8 cellular contexts compared by ENCODE assay signal in the genomic region with DNA sequence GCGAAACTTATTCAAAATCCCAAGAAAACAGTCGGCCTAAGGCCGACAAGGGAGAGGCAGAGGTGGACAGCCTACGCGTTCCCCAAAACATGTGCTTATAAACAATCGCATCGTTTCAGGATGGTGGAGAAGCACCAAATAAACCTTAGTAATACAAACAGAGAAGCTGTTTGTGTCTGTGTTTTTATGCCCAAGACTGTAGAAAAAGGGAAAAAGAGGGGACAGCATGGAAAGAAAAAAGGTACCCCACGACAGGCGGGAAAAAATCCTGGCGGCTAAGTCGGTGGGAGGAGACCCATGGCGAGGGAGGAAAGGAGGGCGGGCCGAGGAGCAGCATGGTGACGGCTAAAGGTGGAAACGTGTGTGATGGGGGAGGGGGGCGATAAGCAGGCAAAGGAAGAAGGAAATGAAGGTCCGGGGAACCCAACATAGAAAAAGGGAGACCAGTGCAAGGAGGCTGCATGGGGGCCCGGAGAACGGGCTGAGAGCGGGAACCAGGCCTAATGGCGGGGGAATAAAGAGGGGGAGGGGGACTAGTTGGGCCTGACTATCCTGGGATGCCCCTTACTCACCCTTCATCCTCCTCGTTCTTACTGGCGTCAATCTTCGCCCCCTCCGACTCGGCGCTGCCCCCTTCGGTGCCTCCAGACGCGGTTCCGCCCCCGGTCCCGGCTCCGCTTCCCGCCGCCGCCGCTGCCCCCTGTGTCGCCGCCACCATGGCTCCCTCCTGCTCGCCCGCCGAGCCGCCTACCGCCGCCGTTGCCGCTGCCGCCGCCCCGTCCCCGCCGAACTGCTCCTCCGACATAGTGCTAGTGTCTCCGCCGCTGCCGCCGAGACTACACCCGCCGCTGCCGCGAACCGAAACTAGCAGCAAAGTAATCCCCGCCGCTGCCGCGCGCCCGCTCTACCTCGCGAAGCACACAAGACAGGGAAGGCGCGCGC. TPM values are rescaled to one million over a fixed set of nuclear protein-coding genes. Genes with fewer than 3 reads are reported as not detected.
DNase-seq lines count a peak whose midpoint lies in the region; FAIRE-seq and TF ChIP-seq lines count a peak whose summit lies in the region.

No MANE protein-coding gene starts in this region.

- peak overlapping the region; percentile 76 for H3K4me2 ChIP-seq in DOHH2 (ENCODE audit: low read length)
- H3K4me2 ChIP-seq in GM23248 (ENCODE audit: unreplicated experiment): peak overlapping the region; percentile 98

- peaks cover 61% of the 10 kb centered on the region for H3K36me3 ChIP-seq in DOHH2 (ENCODE audit: control insufficient read depth, low read length)
- H3K36me3 ChIP-seq in GM23248 (ENCODE audit: low read depth): peaks cover 12% of the 10 kb centered on the region; the same call in 1 of the 2 replicates
- peaks cover 49% of the 10 kb centered on the region for H3K36me3 ChIP-seq in KOPT-K1 (ENCODE audit: insufficient read depth, low read length)

- FAIRE-seq in frontal cortex (lab: Jason Lieb, UNC): no peak

- H3K27me3 ChIP-seq in DOHH2 (ENCODE audit: control insufficient read depth, low read length) (no peaks in the 10 kb centered on the region; the same call in 1 of the 2 replicates), GM23248 (replicated peaks; ENCODE audit: insufficient read depth) (no peaks in the 10 kb centered on the region)

- no peaks in the 10 kb centered on the region for H3K9me3 ChIP-seq in DOHH2 (ENCODE audit: control insufficient read depth, insufficient read depth, low read length)
- H3K9me3 ChIP-seq in GM23248 (ENCODE audit: low read depth): no peaks in the 10 kb centered on the region
- no peaks in the 10 kb centered on the region for H3K9me3 ChIP-seq in KOPT-K1 (ENCODE audit: insufficient read depth, low read length, poor library complexity, severe bottlenecking)

- DNase-seq in GM23248 (peak; percentile 89), SHP77 (lab: John Stamatoyannopoulos, UW) (peak; percentile 16 to 75), activated gamma-delta T cell treated with Interleukin-2 at 50 U/mL for 16 hours (peak; percentile 60), frontal cortex (ENCODE audit: low spot score in 2 of 2) (peak; percentile 36 to 43), nucleus accumbens (lab: John Stamatoyannopoulos, UW) (peak in 51 of 56 donors; percentile 3 to 73 (median 40)), substantia nigra (lab: John Stamatoyannopoulos, UW) (peak in 42 of 49 donors; percentile 4 to 85 (median 42))

- H3K9me2 ChIP-seq in DOHH2 (replicated peaks; ENCODE audit: control insufficient read depth, low read length): no peaks in the 10 kb centered on the region
- no peaks in the 10 kb centered on the region for H3K9me2 ChIP-seq in GM23248 (ENCODE audit: insufficient read depth)

- H3K79me2 ChIP-seq in DOHH2 (ENCODE audit: control insufficient read depth, low read length) (peaks cover 81% of the 10 kb centered on the region), GM23248 (ENCODE audit: insufficient read depth) (peaks cover 89% of the 10 kb centered on the region)

- H3K27ac ChIP-seq in DOHH2 (ENCODE audit: low read depth, low read length) (peak overlapping the region; percentile 88), GM23248 (peak overlapping the region; percentile 88), KOPT-K1 (ENCODE audit: low read depth, low read length, poor library complexity, severe bottlenecking) (peak overlapping the region; percentile 92), substantia nigra (ENCODE audit: low read depth, low read length, poor library complexity, severe bottlenecking) (peak overlapping the region; percentile 96)

- 1 to 2% methylated on average over 27 to 75 of the region's 75 CpGs for WGBS in GM23248 (ENCODE audit: low coverage in 1 of 2, low lambda C conversion rate in 2 of 2, missing lambda C conversion rate in 2 of 2), 2 experiments

- H3K4me3 ChIP-seq in DOHH2 (ENCODE audit: low read length) (peak overlapping the region; percentile 95), GM23248 (peak overlapping the region; percentile 98)

- H3F3A ChIP-seq in DOHH2 (ENCODE audit: control insufficient read depth, insufficient read depth) (no peaks in the 10 kb centered on the region; the same call in 1 of the 2 replicates), GM23248 (ENCODE audit: insufficient read depth) (peaks cover 21% of the 10 kb centered on the region)

- H3K4me1 ChIP-seq in DOHH2 (ENCODE audit: control insufficient read depth, low read length) (peaks cover 42% of the 10 kb centered on the region), GM23248 (ENCODE audit: insufficient read depth) (peaks cover 36% of the 10 kb centered on the region)

- peaks cover 40% of the 10 kb centered on the region for H4K20me1 ChIP-seq in DOHH2 (ENCODE audit: control insufficient read depth, insufficient read depth, low read depth, low read length)
- peaks cover 37% of the 10 kb centered on the region for H4K20me1 ChIP-seq in GM23248 (ENCODE audit: insufficient read depth)

- in situ Hi-C loops in GM23248 (cut with MboI): no loop called here

- H2AFZ ChIP-seq in GM23248: peak overlapping the region; percentile 93

- H3K9ac ChIP-seq in GM23248: peak overlapping the region; percentile 93

- no peak for TF ChIP-seq CTCF in DOHH2 (IDR thresholded peaks at IDR 0.05; ENCODE audit: low read depth, low read length, poor library complexity, severe bottlenecking)

RNA-seq across cellular contexts. Expression of a gene that starts 0.6 kb away (rescaled TPM):
- total RNA-seq in GM23248 (2014; rRNA removed; shearing (Covaris generic)): 19.5 and 31.2 TPM in 2 replicates
- polyA plus RNA-seq in GM23248 (2016; fragmentation: Nextera tagmentation; extraction: Ambion mirVana): 115 and 118 TPM in 2 replicates
- total RNA-seq in frontal cortex: 49.3 TPM

RNA-seq across cellular contexts. Expression of a gene that starts 57.1 kb away (rescaled TPM):
- total RNA-seq in GM23248 (2014; rRNA removed; shearing (Covaris generic)): 150 and 163 TPM in 2 replicates
- polyA plus RNA-seq in GM23248 (2016; fragmentation: Nextera tagmentation; extraction: Ambion mirVana): 130 and 132 TPM in 2 replicates
- total RNA-seq in frontal cortex: 314 TPM

RNA-seq across cellular contexts. Expression of a gene that starts 57.2 kb away (rescaled TPM):
- total RNA-seq in GM23248 (2014; rRNA removed; shearing (Covaris generic)): 34.0 and 41.4 TPM in 2 replicates
- 35.6 and 36.9 TPM in 2 replicates for polyA plus RNA-seq in GM23248 (2016; fragmentation: Nextera tagmentation; extraction: Ambion mirVana)
- 108 TPM for total RNA-seq in frontal cortex

Comparison
In these comparisons a context has a peak if more than half of its experiments do, and no peak if none do; other contexts are left out.
1. Peak in every context shown above with its lines: DNase-seq, H3K4me3 ChIP-seq and H3K27ac ChIP-seq.